8 cellular contexts compared by ENCODE assay signal in the genomic region with DNA sequence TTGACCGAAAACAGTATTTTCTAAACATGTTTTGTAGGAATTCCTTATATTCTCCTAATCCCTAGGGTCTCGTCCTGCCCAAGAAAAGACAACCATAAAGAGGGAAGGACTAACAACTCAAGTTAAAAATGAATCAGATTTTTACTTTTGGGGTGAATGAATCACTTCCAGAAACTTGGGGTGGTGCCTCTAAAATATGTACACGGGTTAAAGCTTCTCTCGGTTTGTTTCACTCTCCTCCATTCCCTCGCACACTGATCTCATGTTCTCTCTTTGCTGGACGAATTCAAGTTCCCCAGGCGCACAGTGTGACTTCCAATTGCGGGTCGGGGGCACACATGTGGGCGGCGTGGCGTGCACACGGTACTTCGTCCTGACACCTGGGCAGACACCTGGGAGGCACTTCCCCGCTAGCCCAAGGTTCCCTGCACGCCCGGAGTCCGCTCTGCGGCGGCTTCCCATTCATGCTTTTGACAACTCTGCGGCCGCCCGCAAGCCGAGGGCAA. TPM values are rescaled to one million over a fixed set of nuclear protein-coding genes. Genes with fewer than 3 reads are reported as not detected.
DNase-seq lines count a peak whose midpoint lies in the region; ATAC-seq and TF ChIP-seq lines count a peak whose summit lies in the region.

No MANE protein-coding gene starts in this region.

- peaks cover 0 to 3% of the 10 kb centered on the region in 2 donors for H3K36me3 ChIP-seq in body of pancreas (replicated peaks in 1 of 2; ENCODE audit: insufficient read depth in 1 of 2, low read depth in 2 of 2)

- intact Hi-C loops in activated CD4-positive, alpha-beta T cell treated with anti-CD3 and anti-CD28 coated beads for 36 hours (cut with DNase I, micrococcal nuclease) = loop anchor here (1.0 to 10.0 kb wide), 3 partner anchors 47 to 1597 kb away; no protein-coding TSS in a partner anchor
- intact Hi-C loops in body of pancreas (cut with DNase I) = loop anchor here (10.0 kb wide), 1 partner anchor 83 kb away; no protein-coding TSS in a partner anchor

- peak overlapping the region; percentile 96 to 99 (median 98) for H3K27ac ChIP-seq in body of pancreas

- no peaks in the 10 kb centered on the region for H3K9me3 ChIP-seq in body of pancreas

- in situ Hi-C loops in ACHN (cut with HindIII; ENCODE audit: low pct_ligation_motif_present, low pct_unique_long_range_greater_than_20kb, low sequenced_read_pairs) = no loop called here

- CTCF ChIA-PET in activated CD4-positive, alpha-beta T cell treated with anti-CD3 and anti-CD28 coated beads for 36 hours (lab: Charles Lee) = interaction anchor here (1.5 kb wide), 1 partner anchor 50 kb away, joined by 4 read pairs; no protein-coding TSS in a partner anchor

- peaks cover 44% of the 10 kb centered on the region for H3K4me1 ChIP-seq in body of pancreas

- TF ChIP-seq POLR2A in body of pancreas (IDR thresholded peaks at IDR 0.05) = no peak

- no peak for DNase-seq in activated CD4-positive, alpha-beta T cell treated with anti-CD3 and anti-CD28 coated beads for 36 hours
- no peak for DNase-seq in activated CD4-positive, alpha-beta T cell treated with anti-CD3 and anti-CD28 coated beads, Interleukin-2, amount 50 U/mL, for 1 hour
- peak; percentile 4 for DNase-seq in HT-29 (ENCODE audit: low spot score)
- no peak for DNase-seq in body of pancreas
- DNase-seq in mesothelial cell of epicardium (ENCODE audit: low spot score in 2 of 2, unreplicated experiment in 2 of 2) = no peak
- no peak for DNase-seq in KG1 (lab: John Stamatoyannopoulos, UW)
- no peak for DNase-seq in ACHN
- DNase-seq in germinal center (ENCODE audit: low spot score) = no peak

- 1 to 2% methylated on average over 18 to 24 of the region's 24 CpGs for WGBS in body of pancreas, 2 donors

- no peaks in the 10 kb centered on the region for H3K27me3 Mint-ChIP-seq in activated CD4-positive, alpha-beta T cell treated with anti-CD3 and anti-CD28 coated beads for 36 hours
- H3K27me3 Mint-ChIP-seq in mesothelial cell of epicardium (ENCODE audit: low read depth) = no peaks in the 10 kb centered on the region

- peak overlapping the region; percentile 33 to 47 for H3K4me3 ChIP-seq in body of pancreas

- peak; percentile 68 for ATAC-seq in activated CD4-positive, alpha-beta T cell treated with anti-CD3 and anti-CD28 coated beads for 36 hours
- ATAC-seq in body of pancreas = no peak

- no peaks in the 10 kb centered on the region for H3K27me3 ChIP-seq in body of pancreas

- POLR2A ChIA-PET in activated CD4-positive, alpha-beta T cell treated with anti-CD3 and anti-CD28 coated beads for 36 hours (lab: Charles Lee) = no interaction called here

- H3K4me3 Mint-ChIP-seq in activated CD4-positive, alpha-beta T cell treated with anti-CD3 and anti-CD28 coated beads for 36 hours = peak overlapping the region; percentile 76
- peak overlapping the region; percentile 79 for H3K4me3 Mint-ChIP-seq in mesothelial cell of epicardium

- H3K27ac Mint-ChIP-seq in activated CD4-positive, alpha-beta T cell treated with anti-CD3 and anti-CD28 coated beads for 36 hours = peak overlapping the region; percentile 95
- H3K27ac Mint-ChIP-seq in mesothelial cell of epicardium = peak overlapping the region; percentile 92

- TF ChIP-seq CTCF in body of pancreas (IDR thresholded peaks at IDR 0.05) (no peak), mesothelial cell of epicardium (IDR thresholded peaks at IDR 0.05; ENCODE audit: unreplicated experiment) (no peak)

- no peaks in the 10 kb centered on the region for H3K9me3 Mint-ChIP-seq in activated CD4-positive, alpha-beta T cell treated with anti-CD3 and anti-CD28 coated beads for 36 hours (ENCODE audit: low read depth)
- H3K9me3 Mint-ChIP-seq in mesothelial cell of epicardium = no peaks in the 10 kb centered on the region

- H3K36me3 Mint-ChIP-seq in activated CD4-positive, alpha-beta T cell treated with anti-CD3 and anti-CD28 coated beads for 36 hours (ENCODE audit: low read depth) = peaks cover 31% of the 10 kb centered on the region
- H3K36me3 Mint-ChIP-seq in mesothelial cell of epicardium = peaks cover 5% of the 10 kb centered on the region

- H3K4me1 Mint-ChIP-seq in activated CD4-positive, alpha-beta T cell treated with anti-CD3 and anti-CD28 coated beads for 36 hours = peaks cover 42% of the 10 kb centered on the region
- H3K4me1 Mint-ChIP-seq in mesothelial cell of epicardium = peaks cover 24% of the 10 kb centered on the region

RNA-seq across cellular contexts. Expression of a gene that starts 0.7 kb away (rescaled TPM):
- total RNA-seq in activated CD4-positive, alpha-beta T cell treated with anti-CD3 and anti-CD28 coated beads for 36 hours = not detected
- not detected in 2 replicates for total RNA-seq in HT-29 (2014; rRNA removed; shearing (Covaris generic))
- total RNA-seq in body of pancreas = not detected
- total RNA-seq in mesothelial cell of epicardium = not detected in 3 replicates

RNA-seq across cellular contexts. Expression of a gene that starts 47.8 kb away (rescaled TPM):
- total RNA-seq in activated CD4-positive, alpha-beta T cell treated with anti-CD3 and anti-CD28 coated beads for 36 hours = 10 to 100 TPM; 27.1 to 58.3 TPM
- 3.0 and 6.3 TPM in 2 replicates for total RNA-seq in HT-29 (2014; rRNA removed; shearing (Covaris generic))
- total RNA-seq in body of pancreas = 10 to 100 TPM; 36.3 to 43.8 TPM
- 28.2 to 29.4 TPM (median 28.7 TPM) in 3 replicates for total RNA-seq in mesothelial cell of epicardium

RNA-seq across cellular contexts. Expression of a gene that starts 47.8 kb away (rescaled TPM):
- 10 to 100 TPM; 80.8 to 87.1 TPM for total RNA-seq in activated CD4-positive, alpha-beta T cell treated with anti-CD3 and anti-CD28 coated beads for 36 hours
- total RNA-seq in HT-29 (2014; rRNA removed; shearing (Covaris generic)) = 25.6 and 26.1 TPM in 2 replicates
- total RNA-seq in body of pancreas = 10 to 100 TPM; 26.0 to 47.0 TPM
- 38.2 to 42.6 TPM (median 41.8 TPM) in 3 replicates for total RNA-seq in mesothelial cell of epicardium
